ENCODE assay signal across 1 cellular context in genomic region chr5:82295959-82296557, GRCh38.
A peak's percentile ranks its signal among the peaks of the same experiment; 100 is the strongest.
TF ChIP-seq lines count a peak whose summit lies in the region.

No MANE protein-coding gene starts in this region.

TF ChIP-seq in GM12878, 131 proteins besides CTCF, POLR2A, EP300 and RAD21:
- TF ChIP-seq RELA (IDR thresholded peaks at IDR 0.05; ENCODE audit: borderline replicate concordance, partially characterized antibody), result no peak
- TF ChIP-seq MTA2 (IDR thresholded peaks at IDR 0.05; ENCODE audit: low read depth), result peak; percentile 74
- no peak for TF ChIP-seq IRF3 (IDR thresholded peaks at IDR 0.05)
- no peak for TF ChIP-seq HDAC6 (IDR thresholded peaks at IDR 0.05; ENCODE audit: unreplicated experiment)
- TF ChIP-seq PAX8 (IDR thresholded peaks at IDR 0.05), result no peak
- TF ChIP-seq IKZF2 (IDR thresholded peaks at IDR 0.05), result peak; percentile 8 to 34; a peak in 1 of 4 replicates
- no peak for TF ChIP-seq ZZZ3 (IDR thresholded peaks at IDR 0.05; ENCODE audit: control insufficient read depth, insufficient read length, low read depth)
- TF ChIP-seq EGR1 (IDR thresholded peaks at IDR 0.05; ENCODE audit: borderline replicate concordance in 1 of 2, low read depth in 2 of 2, low read length in 2 of 2), result no peak
- TF ChIP-seq DPF2 (IDR thresholded peaks at IDR 0.05), result 0 out of 2 replicates have a peak, but pooled peaks have one; percentile 17
- peak; percentile 23; the same call in 1 of the 2 replicates for TF ChIP-seq NFIC (IDR thresholded peaks at IDR 0.05; ENCODE audit: low read depth, low read length)
- 0 out of 2 replicates have a peak, but pooled peaks have one; percentile 23 for TF ChIP-seq JUNB (IDR thresholded peaks at IDR 0.05)
- no peak for TF ChIP-seq FOS (IDR thresholded peaks at IDR 0.05; ENCODE audit: borderline replicate concordance, extremely low read depth, insufficient read length)
- no peak for TF ChIP-seq CHD2 (IDR thresholded peaks at IDR 0.05; ENCODE audit: borderline replicate concordance, low read depth, low read length)
- no peak for TF ChIP-seq TARDBP (IDR thresholded peaks at IDR 0.05; ENCODE audit: borderline replicate concordance)
- TF ChIP-seq TAF1 (IDR thresholded peaks at IDR 0.05; ENCODE audit: borderline replicate concordance, low read depth, low read length), result no peak
- TF ChIP-seq MEF2B (IDR thresholded peaks at IDR 0.05; ENCODE audit: partially characterized antibody, poor library complexity, severe bottlenecking), result peak; percentile 23
